In the genomic region with DNA sequence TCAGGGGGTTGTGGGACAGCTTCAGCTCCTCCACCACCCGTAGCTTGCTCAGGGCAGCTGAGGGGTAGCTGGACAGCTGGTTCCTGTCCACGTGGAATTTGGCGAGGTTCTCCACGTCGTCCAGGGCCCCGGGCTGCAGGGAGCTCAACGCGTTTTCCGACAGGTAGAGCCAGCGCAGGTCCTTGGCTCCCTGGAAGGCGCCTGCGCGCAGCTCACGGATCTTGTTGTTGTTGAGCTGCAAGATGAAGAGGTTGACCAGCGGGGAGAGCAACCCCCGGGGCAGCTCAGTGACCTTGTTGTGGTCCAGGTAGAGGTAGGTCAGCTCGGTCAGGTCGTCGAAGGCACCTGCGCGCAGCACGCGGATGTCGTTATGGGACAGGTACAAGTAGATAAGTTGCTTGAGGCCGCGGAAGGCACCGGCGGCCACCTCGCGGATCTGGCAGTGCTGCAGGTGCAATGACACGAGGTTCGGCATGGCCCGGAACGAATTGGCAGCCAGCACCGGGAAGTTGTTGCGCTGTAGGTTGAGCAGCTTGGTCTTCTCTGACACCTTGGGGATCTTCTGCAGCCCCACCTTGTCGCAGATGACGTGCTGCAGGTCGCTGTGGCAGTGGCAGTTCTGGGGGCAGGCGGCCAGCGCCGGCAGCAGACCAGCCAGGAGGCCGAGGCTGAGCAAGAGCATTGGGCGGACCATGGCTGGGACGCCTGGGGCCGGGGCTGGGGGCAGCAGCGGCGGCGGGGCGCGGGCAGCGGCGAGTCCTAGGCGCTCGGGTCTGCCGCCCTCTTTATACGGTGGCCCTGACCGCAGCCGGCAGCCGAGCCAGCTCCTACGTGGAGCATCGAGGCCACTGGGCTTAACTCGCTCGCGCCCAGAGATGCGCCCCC, we compare ENCODE assay signal across 8 cellular contexts. TPM values are rescaled to one million over a fixed set of nuclear protein-coding genes. Genes with fewer than 3 reads are reported as not detected.
DNase-seq lines count a peak whose midpoint lies in the region; ATAC-seq, FAIRE-seq and TF ChIP-seq lines count a peak whose summit lies in the region.

A gene with protein sequence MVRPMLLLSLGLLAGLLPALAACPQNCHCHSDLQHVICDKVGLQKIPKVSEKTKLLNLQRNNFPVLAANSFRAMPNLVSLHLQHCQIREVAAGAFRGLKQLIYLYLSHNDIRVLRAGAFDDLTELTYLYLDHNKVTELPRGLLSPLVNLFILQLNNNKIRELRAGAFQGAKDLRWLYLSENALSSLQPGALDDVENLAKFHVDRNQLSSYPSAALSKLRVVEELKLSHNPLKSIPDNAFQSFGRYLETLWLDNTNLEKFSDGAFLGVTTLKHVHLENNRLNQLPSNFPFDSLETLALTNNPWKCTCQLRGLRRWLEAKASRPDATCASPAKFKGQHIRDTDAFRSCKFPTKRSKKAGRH (minus strand): TSS at position 761 of the 885 bp plus-strand sequence. CDS start 67 bp downstream, at position 694.

- H3K23ac ChIP-seq in H1 (ENCODE audit: insufficient read length) = no peak within 1 kb of the TSS

- H2AK5ac ChIP-seq in H1 (ENCODE audit: low read depth, low read length) = no peak within 1 kb of the TSS

- H2BK120ac ChIP-seq in H1 (replicated peaks; ENCODE audit: low read depth, low read length) = no peak within 1 kb of the TSS

- H3K4me3 ChIP-seq in H1 (ENCODE audit: extremely low read depth in 1 of 4, insufficient read depth in 2 of 4, low read depth in 3 of 4, low read length in 4 of 4) = peak within 1 kb of the TSS; percentile 27 to 62 (median 35)
- peak within 1 kb of the TSS in 3 of 4 donors; percentile 23 to 35 (median 26) for H3K4me3 ChIP-seq in upper lobe of left lung

- H3K27ac Mint-ChIP-seq in activated naive CD4-positive, alpha-beta T cell treated with anti-CD3 and anti-CD28 coated beads, Interleukin-2, amount 10 ng/mL, durations not matched to agents 7 days and 5 days = no peak within 1 kb of the TSS

- H3K27me3 ChIP-seq in H1 (replicated peaks in 1 of 4; ENCODE audit: control insufficient read depth in 3 of 4, extremely low read depth in 1 of 4, insufficient read depth in 3 of 4, low read length in 3 of 4) = peaks cover 8 to 39% (median 27%) of the 10 kb centered on the region in 4 experiments; a peak in 6 of 7 replicates
- H3K27me3 ChIP-seq in upper lobe of left lung = peaks cover 0 to 21% (median 4%) of the 10 kb centered on the region in 4 donors

- 0 out of 2 replicates have a peak within 1 kb of the TSS, but pooled peaks have one; percentile 29 for H2BK15ac ChIP-seq in H1 (ENCODE audit: low read length)

- TF ChIP-seq POLR2A in H1 (IDR thresholded peaks at IDR 0.05; ENCODE audit: control extremely low read depth in 1 of 2, low read depth in 2 of 2, low read length in 2 of 2) (no peak), upper lobe of left lung (IDR thresholded peaks at IDR 0.05) (no peak)

- WGBS in H1 (ENCODE audit: extremely low coverage in 1 of 2, insufficient coverage in 1 of 2, insufficient read length in 1 of 2, insufficient replicate concordance in 2 of 2, low coverage in 1 of 2, low lambda C conversion rate in 2 of 2, missing lambda C conversion rate in 1 of 2), 2 experiments = 59% methylated on average over 52 of the region's 66 CpGs; no CpG with 5 or more reads in 1 of the 2 experiments
- 66 to 83% methylated on average over 35 to 47 of the region's 66 CpGs for WGBS in upper lobe of left lung, 2 donors

- no peak within 1 kb of the TSS for H3K14ac ChIP-seq in H1 (ENCODE audit: insufficient read length)

- TF ChIP-seq EP300 in H1 (IDR thresholded peaks at IDR 0.05; ENCODE audit: borderline replicate concordance in 1 of 2, low read depth in 2 of 2, low read length in 2 of 2) = no peak
- no peak for TF ChIP-seq EP300 in upper lobe of left lung (IDR thresholded peaks at IDR 0.05)

- H3K4me1 ChIP-seq in H1 (replicated peaks in 1 of 4; ENCODE audit: control insufficient read depth in 3 of 4, insufficient read depth in 4 of 4, low read length in 3 of 4) = peaks cover 0 to 17% (median 7%) of the 10 kb centered on the region in 4 experiments; a peak in 6 of 7 replicates
- H3K4me1 ChIP-seq in upper lobe of left lung = peaks cover 10 to 25% (median 13%) of the 10 kb centered on the region in 4 donors

- no peak within 1 kb of the TSS for H2BK5ac ChIP-seq in H1 (ENCODE audit: low read depth, low read length)

- no peak within 1 kb of the TSS for H3K56ac ChIP-seq in H1 (replicated peaks; ENCODE audit: insufficient read length, low read depth, low read length)

- 0 out of 2 replicates have a peak within 1 kb of the TSS, but pooled peaks have one; percentile 27 for H2BK12ac ChIP-seq in H1 (ENCODE audit: low read depth, low read length)

- TF ChIP-seq CTCF in H1 (IDR thresholded peaks at IDR 0.05; ENCODE audit: control extremely low read depth in 1 of 3, insufficient read depth in 1 of 3, low read depth in 1 of 3, low read length in 3 of 3) (no peak), upper lobe of left lung (IDR thresholded peaks at IDR 0.05) (no peak)

- no peaks in the 10 kb centered on the region for H3K79me1 ChIP-seq in H1 (ENCODE audit: low read depth, low read length)

- DNase-seq in activated naive CD4-positive, alpha-beta T cell treated with anti-CD3 and anti-CD28 coated beads, Interleukin-2, amount 10 ng/mL, durations not matched to agents 7 days and 5 days = peak; percentile 25
- no peak for DNase-seq in activated naive CD4-positive, alpha-beta T cell (lab: John Stamatoyannopoulos, UW)
- DNase-seq in H1 (ENCODE audit: low read depth in 1 of 2, low spot score in 2 of 2) = peak in 1 of 2 experiments; percentile 58
- DNase-seq in mucosa of gallbladder (ENCODE audit: low spot score) = peak; percentile 36
- peak in 1 of 2 donors; percentile 87 for DNase-seq in upper lobe of left lung
- no peak for DNase-seq in NOMO-1 (lab: John Stamatoyannopoulos, UW; ENCODE audit: unreplicated experiment in 2 of 2)
- DNase-seq in HPDE6-E6E7 (ENCODE audit: extremely low spot score) = no peak

- H4K20me1 ChIP-seq in H1 (replicated peaks in 1 of 2; ENCODE audit: control insufficient read depth in 1 of 2, insufficient read depth in 2 of 2, low read length in 2 of 2) = peaks cover 0 to 9% of the 10 kb centered on the region in 2 experiments

- H3K27me3 Mint-ChIP-seq in activated naive CD4-positive, alpha-beta T cell treated with anti-CD3 and anti-CD28 coated beads, Interleukin-2, amount 10 ng/mL, durations not matched to agents 7 days and 5 days = peaks cover 70% of the 10 kb centered on the region

- no peaks in the 10 kb centered on the region for H3K9me3 ChIP-seq in H1 (ENCODE audit: insufficient read depth in 2 of 2, low read depth in 1 of 2, low read length in 1 of 2)
- H3K9me3 ChIP-seq in upper lobe of left lung = no peaks in the 10 kb centered on the region

- no peak within 1 kb of the TSS for H4K91ac ChIP-seq in H1 (replicated peaks; ENCODE audit: insufficient read length, low read length)

- POLR2A ChIA-PET in H1 (lab: Charles Lee; ENCODE audit: partially characterized antibody) = interaction anchor here (0.8 to 2.4 kb wide), 5 partner anchors 9 to 251 kb away, joined by 3 to 10 read pairs (median 3); a partner anchor contains a TSS

- no peaks in the 10 kb centered on the region for H3K79me2 ChIP-seq in H1 (ENCODE audit: control insufficient read depth in 1 of 2, insufficient read depth in 2 of 2, low read length in 2 of 2)

- peak within 1 kb of the TSS; percentile 61; the same call in 1 of the 2 replicates for H2BK20ac ChIP-seq in H1 (ENCODE audit: low read length)

- H3K9ac ChIP-seq in H1 (replicated peaks in 1 of 4; ENCODE audit: extremely low read depth in 1 of 4, low read depth in 3 of 4, low read length in 3 of 4) = peak within 1 kb of the TSS in 2 of 4 experiments; percentile 18 to 52; a peak in 2 of 7 replicates

- no peak within 1 kb of the TSS for H2AFZ ChIP-seq in H1 (ENCODE audit: low read length)

- no peak within 1 kb of the TSS for H4K5ac ChIP-seq in H1 (ENCODE audit: insufficient read length, low read depth, low read length)

- FAIRE-seq in H1 (lab: Jason Lieb, UNC) = no peak

- CTCF ChIA-PET in activated naive CD4-positive, alpha-beta T cell treated with anti-CD3 and anti-CD28 coated beads, Interleukin-2, amount 10 ng/mL, durations not matched to agents 7 days and 5 days (lab: Charles Lee) = interaction anchor here (1.4 kb wide), 1 partner anchor 11 kb away, joined by 4 read pairs; no protein-coding TSS in a partner anchor
- CTCF ChIA-PET in H1 (lab: Charles Lee; ENCODE audit: partially characterized antibody) = interaction anchor here (0.7 to 8.8 kb wide), 8 partner anchors 11 to 156 kb away, joined by 3 to 49 read pairs (median 4); a partner anchor contains a TSS

- H4K8ac ChIP-seq in H1 (ENCODE audit: extremely low read depth, insufficient read depth, low read length) = no peak within 1 kb of the TSS

- peak within 1 kb of the TSS; percentile 75 to 90 for H3K4me2 ChIP-seq in H1 (ENCODE audit: insufficient read depth in 1 of 2, low read depth in 2 of 2, low read length in 2 of 2)

- H3K9me3 Mint-ChIP-seq in activated naive CD4-positive, alpha-beta T cell treated with anti-CD3 and anti-CD28 coated beads, Interleukin-2, amount 10 ng/mL, durations not matched to agents 7 days and 5 days = no peaks in the 10 kb centered on the region

- H3K36me3 Mint-ChIP-seq in activated naive CD4-positive, alpha-beta T cell treated with anti-CD3 and anti-CD28 coated beads, Interleukin-2, amount 10 ng/mL, durations not matched to agents 7 days and 5 days = no peaks in the 10 kb centered on the region

- H3K36me3 ChIP-seq in H1 (ENCODE audit: control insufficient read depth in 2 of 4, insufficient read depth in 4 of 4, low read length in 3 of 4) (no peaks in the 10 kb centered on the region; a peak in 1 of 8 replicates), upper lobe of left lung (peaks cover 0 to 26% (median 9%) of the 10 kb centered on the region in 4 donors)

- peak in 1 of 2 donors; percentile 46 for ATAC-seq in upper lobe of left lung (ENCODE audit: low FRiP score in 2 of 2)
- no peak for ATAC-seq in GM18907 (IDR thresholded peaks at IDR 0.05; ENCODE audit: unreplicated experiment)

- H3K27ac ChIP-seq in H1 (ENCODE audit: low read depth, low read length) (no peak within 1 kb of the TSS), upper lobe of left lung (no peak within 1 kb of the TSS)

- H3K4me3 Mint-ChIP-seq in activated naive CD4-positive, alpha-beta T cell treated with anti-CD3 and anti-CD28 coated beads, Interleukin-2, amount 10 ng/mL, durations not matched to agents 7 days and 5 days = no peak within 1 kb of the TSS

- H3K18ac ChIP-seq in H1 (ENCODE audit: extremely low read depth, low read length) = peak within 1 kb of the TSS; percentile 32; the same call in 1 of the 2 replicates

- peak within 1 kb of the TSS; percentile 65 for H3K4ac ChIP-seq in H1 (replicated peaks; ENCODE audit: insufficient read length, low read depth, low read length)

- TF ChIP-seq RAD21 in H1 (IDR thresholded peaks at IDR 0.05 in 1 of 2, conservative IDR thresholded peaks at IDR 0.05 in 1 of 2; ENCODE audit: low read depth in 2 of 2, low read length in 2 of 2) = no peak

- H3K4me1 Mint-ChIP-seq in activated naive CD4-positive, alpha-beta T cell treated with anti-CD3 and anti-CD28 coated beads, Interleukin-2, amount 10 ng/mL, durations not matched to agents 7 days and 5 days = peaks cover 8% of the 10 kb centered on the region

- H3K23me2 ChIP-seq in H1 (ENCODE audit: low read depth, low read length) = peaks cover 7% of the 10 kb centered on the region; the same call in 1 of the 2 replicates

RNA-seq across cellular contexts. Expression of the gene that starts here (rescaled TPM):
- total RNA-seq in H1 (2021; fragmentation: NEBNext Ultra II Directional; extraction: Animal tissue kit (Norgen Biotek cat#: 25700)) = 0.17 TPM in 1 of 2 replicates, not detected in the other
- 0.03 and 0.06 TPM in 2 replicates for polyA plus RNA-seq in H1 (2011; rRNA removed)
- not detected for polyA plus RNA-seq in H1 (2011; cell fraction: cytosol; rRNA removed)
- not detected for polyA plus RNA-seq in H1 (2011; cell fraction: nucleus; rRNA removed)
- 0.56 to 0.72 TPM (median 0.66 TPM) in 4 replicates for polyA plus RNA-seq in H1 (2012, experiment 1 of 2)
- 0.12 TPM for polyA plus RNA-seq in H1 (2012, experiment 2 of 2)
- 0.28 TPM for polyA plus RNA-seq in H1 (2013, experiment 1 of 2)
- 0.44 TPM for polyA plus RNA-seq in H1 (2013, experiment 2 of 2)
- polyA minus RNA-seq in H1 (2011; rRNA and poly(A)+ RNA removed) = not detected in 2 replicates
- not detected for polyA minus RNA-seq in H1 (2011; cell fraction: cytosol; rRNA and poly(A)+ RNA removed)
- not detected for polyA minus RNA-seq in H1 (2011; cell fraction: nucleus; rRNA and poly(A)+ RNA removed)
- total RNA-seq in mucosa of gallbladder (2.1 TPM), upper lobe of left lung (under 1 TPM in 4 of 6 donors, not detected in 2; 0.13 to 0.30 (median 0.21) TPM)

Comparison
In these comparisons a context has a peak if more than half of its experiments do, and no peak if none do; other contexts are left out.
1. DNase-seq: peak in activated naive CD4-positive, alpha-beta T cell treated with anti-CD3 and anti-CD28 coated beads, Interleukin-2, amount 10 ng/mL, durations not matched to agents 7 days and 5 days (single experiment) and mucosa of gallbladder (single experiment); none in activated naive CD4-positive, alpha-beta T cell (0 of 4), NOMO-1 (0 of 2) and HPDE6-E6E7 (single experiment).